In genomic region chr9:114805670-114806551, GRCh38 we compare ENCODE assay signal across 7 cellular contexts. TPM values are rescaled to one million over a fixed set of nuclear protein-coding genes. Genes with fewer than 3 reads are reported as not detected.
DNase-seq lines count a peak whose midpoint lies in the region; FAIRE-seq and TF ChIP-seq lines count a peak whose summit lies in the region.

Gene TNFSF15 (minus strand): TSS chr9:114806039. CDS start chr9:114806012, 27 bp downstream.

- H3F3A ChIP-seq in Loucy (ENCODE audit: low read depth): no peaks in the 10 kb centered on the region

- no peaks in the 10 kb centered on the region for H3K9me3 ChIP-seq in Loucy (ENCODE audit: insufficient read depth, low read depth, low read length)
- no peaks in the 10 kb centered on the region for H3K9me3 ChIP-seq in iPS-20b (ENCODE audit: insufficient read depth, low read depth, low read length)

- peaks cover 24% of the 10 kb centered on the region for H3K4me1 Mint-ChIP-seq in activated CD4-positive, alpha-beta memory T cell treated with anti-CD3 and anti-CD28 coated beads, Interleukin-2, amount 10 ng/mL, durations not matched to agents 7 days and 5 days

- no peaks in the 10 kb centered on the region for H3K9me3 Mint-ChIP-seq in activated CD4-positive, alpha-beta memory T cell treated with anti-CD3 and anti-CD28 coated beads, Interleukin-2, amount 10 ng/mL, durations not matched to agents 7 days and 5 days

- H3K27ac ChIP-seq in iPS-20b (ENCODE audit: low read length): no peak within 1 kb of the TSS

- peak; percentile 91 for FAIRE-seq in GM18507 (lab: Jason Lieb, UNC)

- peaks cover 4% of the 10 kb centered on the region for H3K4me1 ChIP-seq in Loucy (ENCODE audit: insufficient read depth, low read length, poor library complexity, severe bottlenecking)
- H3K4me1 ChIP-seq in iPS-20b (ENCODE audit: insufficient read depth, low read length): peaks cover 13% of the 10 kb centered on the region

- H3K36me3 Mint-ChIP-seq in activated CD4-positive, alpha-beta memory T cell treated with anti-CD3 and anti-CD28 coated beads, Interleukin-2, amount 10 ng/mL, durations not matched to agents 7 days and 5 days (ENCODE audit: low read depth): no peaks in the 10 kb centered on the region

- CTCF ChIA-PET in activated CD4-positive, alpha-beta memory T cell treated with anti-CD3 and anti-CD28 coated beads, Interleukin-2, amount 10 ng/mL, durations not matched to agents 7 days and 5 days (lab: Charles Lee): interaction anchor here (0.7 to 1.3 kb wide), 4 partner anchors 64 to 144 kb away, joined by 3 read pairs; no protein-coding TSS in a partner anchor

- no peak for TF ChIP-seq CTCF in Loucy (conservative IDR thresholded peaks at IDR 0.05; ENCODE audit: low read length)

- no peak within 1 kb of the TSS for H3K9ac ChIP-seq in Loucy (ENCODE audit: low read depth, low read length, poor library complexity, severe bottlenecking)
- no peak within 1 kb of the TSS for H3K9ac ChIP-seq in iPS-20b (ENCODE audit: low read depth, low read length)

- H3K27me3 Mint-ChIP-seq in activated CD4-positive, alpha-beta memory T cell treated with anti-CD3 and anti-CD28 coated beads, Interleukin-2, amount 10 ng/mL, durations not matched to agents 7 days and 5 days: peaks cover 42% of the 10 kb centered on the region

- no peak within 1 kb of the TSS for H3K4me3 ChIP-seq in H7 (ENCODE audit: insufficient read depth, low read depth, low read length)
- no peak within 1 kb of the TSS for H3K4me3 ChIP-seq in Loucy (ENCODE audit: low read length, poor library complexity, severe bottlenecking)
- H3K4me3 ChIP-seq in iPS-20b (ENCODE audit: low read length): peak within 1 kb of the TSS; percentile 27; the same call in 1 of the 2 replicates

- H3K79me2 ChIP-seq in Loucy (ENCODE audit: insufficient read depth, low read length): no peaks in the 10 kb centered on the region

- H4K20me1 ChIP-seq in Loucy (ENCODE audit: insufficient read depth, low read length, poor library complexity, severe bottlenecking): no peaks in the 10 kb centered on the region

- H3K4me3 Mint-ChIP-seq in activated CD4-positive, alpha-beta memory T cell treated with anti-CD3 and anti-CD28 coated beads, Interleukin-2, amount 10 ng/mL, durations not matched to agents 7 days and 5 days: no peak within 1 kb of the TSS

- no peak within 1 kb of the TSS for H3K27ac Mint-ChIP-seq in activated CD4-positive, alpha-beta memory T cell treated with anti-CD3 and anti-CD28 coated beads, Interleukin-2, amount 10 ng/mL, durations not matched to agents 7 days and 5 days

- H3K27me3 ChIP-seq in H7 (ENCODE audit: control insufficient read depth, insufficient read depth, low read length): no peaks in the 10 kb centered on the region; the same call in 1 of the 2 replicates
- H3K27me3 ChIP-seq in Loucy (ENCODE audit: insufficient read depth, low read length, poor library complexity, severe bottlenecking): no peaks in the 10 kb centered on the region
- H3K27me3 ChIP-seq in iPS-20b (ENCODE audit: insufficient read depth, low read length): no peaks in the 10 kb centered on the region

- DNase-seq in GM18507 (ENCODE audit: extremely low spot score, insufficient read length, low read depth) (peak; percentile 28), H7 (peak; percentile 49), C1 segment of cervical spinal cord (lab: John Stamatoyannopoulos, UW) (no peak)
- peak; percentile 41 for DNase-seq in activated CD4-positive, alpha-beta memory T cell treated with anti-CD3 and anti-CD28 coated beads, Interleukin-2, amount 10 ng/mL, durations not matched to agents 7 days and 5 days
- peak; percentile 39 for DNase-seq in stimulated activated CD4-positive, alpha-beta T cell treated with anti-CD3 and anti-CD28 coated beads, Interleukin-1b, Interleukin-23, amount 100 ng/mL, for 48 hours

- POLR2A ChIA-PET in activated CD4-positive, alpha-beta memory T cell treated with anti-CD3 and anti-CD28 coated beads, Interleukin-2, amount 10 ng/mL, durations not matched to agents 7 days and 5 days (lab: Charles Lee): interaction anchor here (1.0 to 1.3 kb wide), 2 partner anchors 17 to 125 kb away, joined by 3 read pairs; partner anchors contain the start of gene TNFSF8

- H3K36me3 ChIP-seq in H7 (replicated peaks; ENCODE audit: control insufficient read depth, insufficient read depth, low read length): no peaks in the 10 kb centered on the region
- no peaks in the 10 kb centered on the region for H3K36me3 ChIP-seq in Loucy (ENCODE audit: insufficient read depth, low read length)
- no peaks in the 10 kb centered on the region for H3K36me3 ChIP-seq in iPS-20b (ENCODE audit: insufficient read depth, low read depth, low read length)

- peak within 1 kb of the TSS; percentile 15 for H3K4me2 ChIP-seq in Loucy (ENCODE audit: low read depth, low read length, poor library complexity, severe bottlenecking)

- no peak within 1 kb of the TSS for H2AFZ ChIP-seq in Loucy (ENCODE audit: low read length)

- no peaks in the 10 kb centered on the region for H3K9me2 ChIP-seq in Loucy (replicated peaks; ENCODE audit: low read depth, low read length)

RNA-seq across cellular contexts. Expression of gene TNFSF15, which starts in this region (rescaled TPM):
- total RNA-seq in H7 (2014; rRNA removed; shearing (Covaris generic)): not detected in 2 replicates
- total RNA-seq in activated CD4-positive, alpha-beta memory T cell treated with anti-CD3 and anti-CD28 coated beads, Interleukin-2, amount 10 ng/mL, durations not matched to agents 7 days and 5 days: under 1 TPM; 0.03 TPM

Comparison
In these comparisons a context has a peak if more than half of its experiments do, and no peak if none do; other contexts are left out.
1. Peak in DNase-seq in H7; RNA of the gene not detected or under 1 TPM.
2. Peak in DNase-seq in activated CD4-positive, alpha-beta memory T cell treated with anti-CD3 and anti-CD28 coated beads, Interleukin-2, amount 10 ng/mL, durations not matched to agents 7 days and 5 days; RNA of the gene not detected or under 1 TPM.
3. DNase-seq: peak in GM18507 (single experiment) and stimulated activated CD4-positive, alpha-beta T cell treated with anti-CD3 and anti-CD28 coated beads, Interleukin-1b, Interleukin-23, amount 100 ng/mL, for 48 hours (single experiment); none in C1 segment of cervical spinal cord (0 of 14).